1 cellular context compared by ENCODE assay signal in genomic region chr3:42210731-42211130, GRCh38.
TF ChIP-seq lines count a peak whose summit lies in the region.

No MANE protein-coding gene starts in this region.

TF ChIP-seq in WTC11, 78 proteins besides CTCF, POLR2A, EP300 and RAD21 (continued from another document):
- TF ChIP-seq ATF1 (CRISPR knock-in tag; IDR thresholded peaks at IDR 0.05) (no peak), JUN (CRISPR knock-in tag; IDR thresholded peaks at IDR 0.05) (no peak), ATF2 (CRISPR knock-in tag; IDR thresholded peaks at IDR 0.05; ENCODE audit: borderline replicate concordance, low read depth) (no peak)
